Comparison of ENCODE assay signal across 15 cellular contexts in the genomic region with DNA sequence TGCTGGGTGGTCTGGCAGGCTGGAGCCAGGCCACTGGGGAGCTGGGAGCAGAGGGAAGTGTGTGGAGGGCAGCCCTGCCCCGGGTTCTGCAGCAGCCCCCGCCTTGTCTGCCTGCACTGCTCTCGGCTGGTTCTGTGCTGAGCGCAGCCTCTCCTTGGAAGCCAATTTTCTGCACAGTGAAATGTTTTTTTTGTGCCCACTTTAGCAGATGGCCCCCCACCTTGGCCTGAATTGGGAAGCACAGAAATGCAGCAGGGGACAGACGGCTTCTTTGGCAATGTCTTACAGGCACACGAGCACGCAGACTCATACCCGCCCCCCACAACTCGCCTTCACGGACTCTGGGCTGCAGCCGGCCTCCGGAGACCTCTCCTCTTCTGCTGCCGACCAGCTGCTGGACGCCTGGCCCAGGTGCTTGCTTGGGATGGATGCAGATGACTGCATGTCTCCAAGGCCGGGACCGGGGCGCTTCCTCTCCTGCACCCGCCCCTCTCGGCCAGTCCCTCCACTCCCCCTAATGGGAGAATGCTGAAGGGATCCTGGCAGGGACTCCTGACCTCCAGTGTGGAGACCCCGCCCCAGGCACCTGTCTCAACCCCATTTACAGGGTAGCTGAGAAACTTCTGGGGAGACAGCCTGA. TPM values are rescaled to one million over a fixed set of nuclear protein-coding genes. Genes with fewer than 3 reads are reported as not detected.
DNase-seq lines count a peak whose midpoint lies in the region; ATAC-seq, FAIRE-seq and TF ChIP-seq lines count a peak whose summit lies in the region.
"Had no signal": no experiment of that assay in that cellular context is flagged by ENCODE, and none has a peak within 500 bp of the region (broad histone marks: within the 10 kb centered on the region; RNA-seq: fewer than 3 reads in every experiment).

No MANE protein-coding gene starts in this region.

- BruUV-seq in endothelial cell of umbilical vein (replicated peaks; lab: Mats Ljungman, UMichigan), result no TSS peak

- peaks cover 9% of the 10 kb centered on the region for H3K4me1 Mint-ChIP-seq in chondrocyte (ENCODE audit: low read depth)

- TF ChIP-seq CTCF in WERI-Rb-1 (IDR thresholded peaks at IDR 0.05; ENCODE audit: low read depth, low read length) (no peak), endothelial cell of umbilical vein (IDR thresholded peaks at IDR 0.05; ENCODE audit: extremely low read depth in 1 of 2, insufficient read depth in 1 of 2, low read depth in 1 of 2, low read length in 2 of 2) (no peak), sigmoid colon (IDR thresholded peaks at IDR 0.05) (no peak), chondrocyte (IDR thresholded peaks at IDR 0.05) (no peak), tibial artery (IDR thresholded peaks at IDR 0.05) (no peak)

- DNase-seq in G401 (ENCODE audit: low spot score) (peak; percentile 88), WERI-Rb-1 (no peak), endothelial cell of umbilical vein (ENCODE audit: low read depth, low spot score) (no peak), sigmoid colon (no peak), right cardiac atrium (no peak), chondrocyte (ENCODE audit: low spot score) (no peak), tibial artery (no peak)
- DNase-seq: ACHN; CD4-positive, alpha-beta memory T cell; DMS79 had no signal

- H3K4me3 Mint-ChIP-seq in chondrocyte (ENCODE audit: unreplicated experiment), result no peak overlapping the region
- H3K4me3 Mint-ChIP-seq: CD4-positive, alpha-beta memory T cell had no signal

- no peak overlapping the region for H3K9ac ChIP-seq in endothelial cell of umbilical vein (replicated peaks; ENCODE audit: extremely low read depth, insufficient read depth, low read length)

- POLR2A ChIA-PET in endothelial cell of umbilical vein (lab: Charles Lee), result no interaction called here

- H3K27me3 ChIP-seq in WERI-Rb-1 (ENCODE audit: insufficient read depth, low read depth, severe bottlenecking) (no peaks in the 10 kb centered on the region), endothelial cell of umbilical vein (ENCODE audit: control insufficient read depth in 2 of 2, insufficient read depth in 2 of 2, low read length in 2 of 2) (peaks cover 2 to 9% of the 10 kb centered on the region in 2 experiments), sigmoid colon (no peaks in the 10 kb centered on the region), right cardiac atrium (ENCODE audit: control insufficient read depth, insufficient read depth) (no peaks in the 10 kb centered on the region), tibial artery (peaks cover 0 to 24% of the 10 kb centered on the region in 2 donors)

- H3K27ac Mint-ChIP-seq in chondrocyte (ENCODE audit: unreplicated experiment), result no peak overlapping the region
- H3K27ac Mint-ChIP-seq: CD4-positive, alpha-beta memory T cell had no signal

- TF ChIP-seq EP300 in sigmoid colon (IDR thresholded peaks at IDR 0.05), result no peak

- in situ Hi-C loops in G401 (cut with HindIII; ENCODE audit: low sequenced_read_pairs), result no loop called here

- H3K9me3 ChIP-seq in WERI-Rb-1 (ENCODE audit: severe bottlenecking) (no peaks in the 10 kb centered on the region), endothelial cell of umbilical vein (replicated peaks; ENCODE audit: control insufficient read depth, insufficient read depth, low read length) (no peaks in the 10 kb centered on the region), sigmoid colon (no peaks in the 10 kb centered on the region), right cardiac atrium (ENCODE audit: control insufficient read depth, low read length) (no peaks in the 10 kb centered on the region), tibial artery (no peaks in the 10 kb centered on the region)

- CTCF ChIA-PET in endothelial cell of umbilical vein (lab: Charles Lee), result no interaction called here

- peaks cover 1% of the 10 kb centered on the region for H3K36me3 Mint-ChIP-seq in chondrocyte (ENCODE audit: low read depth)
- H3K36me3 Mint-ChIP-seq: CD4-positive, alpha-beta memory T cell had no signal

- H3K9me3 Mint-ChIP-seq in chondrocyte (ENCODE audit: low read depth), result no peaks in the 10 kb centered on the region
- H3K9me3 Mint-ChIP-seq: CD4-positive, alpha-beta memory T cell had no signal

- no peak overlapping the region for H3K4me2 ChIP-seq in endothelial cell of umbilical vein (ENCODE audit: insufficient read depth, low read length)

- H3K27ac ChIP-seq in WERI-Rb-1 (peak overlapping the region; percentile 3; the same call in 1 of the 2 replicates), endothelial cell of umbilical vein (ENCODE audit: insufficient read depth, low read depth, low read length) (no peak overlapping the region), sigmoid colon (peak overlapping the region in 3 of 4 donors; percentile 74 to 99 (median 76)), right cardiac atrium (ENCODE audit: low read length) (no peak overlapping the region), tibial artery (no peak overlapping the region)
- H3K27ac ChIP-seq: C4-2B had no signal

- WGBS in sigmoid colon, 2 donors, result 57 to 62% methylated on average over 20 of the region's 20 CpGs
- WGBS in right cardiac atrium, result 49% methylated on average over 20 of the region's 20 CpGs

- no peaks in the 10 kb centered on the region for H4K20me1 ChIP-seq in endothelial cell of umbilical vein (replicated peaks; ENCODE audit: control insufficient read depth, extremely low read depth, insufficient read depth, low read length)

- no peaks in the 10 kb centered on the region for H3K9me1 ChIP-seq in endothelial cell of umbilical vein (replicated peaks; ENCODE audit: control insufficient read depth, extremely low read depth, insufficient read depth, low read length)

- H3K4me3 ChIP-seq in WERI-Rb-1 (ENCODE audit: low read depth, low read length), result no peak overlapping the region
- no peak overlapping the region for H3K4me3 ChIP-seq in endothelial cell of umbilical vein (replicated peaks in 1 of 3; ENCODE audit: insufficient read depth in 1 of 3, low read depth in 1 of 3, low read length in 3 of 3)
- no peak overlapping the region for H3K4me3 ChIP-seq in sigmoid colon
- no peak overlapping the region for H3K4me3 ChIP-seq in right cardiac atrium (ENCODE audit: low read length)
- H3K4me3 ChIP-seq in tibial artery, result no peak overlapping the region
- H3K4me3 ChIP-seq: K562 had no signal

- no peaks in the 10 kb centered on the region for H3K79me2 ChIP-seq in endothelial cell of umbilical vein (ENCODE audit: control insufficient read depth, insufficient read depth, low read length)

- H2AFZ ChIP-seq in endothelial cell of umbilical vein (ENCODE audit: low read depth, low read length), result no peak overlapping the region

- peaks cover 10% of the 10 kb centered on the region for H3K36me3 ChIP-seq in WERI-Rb-1
- H3K36me3 ChIP-seq in endothelial cell of umbilical vein (ENCODE audit: control insufficient read depth in 2 of 2, extremely low read depth in 1 of 2, insufficient read depth in 2 of 2, low read length in 2 of 2), result no peaks in the 10 kb centered on the region
- H3K36me3 ChIP-seq in sigmoid colon, result no peaks in the 10 kb centered on the region
- no peaks in the 10 kb centered on the region for H3K36me3 ChIP-seq in tibial artery

- TF ChIP-seq POLR2A in endothelial cell of umbilical vein (IDR thresholded peaks at IDR 0.05; ENCODE audit: low read depth, low read length) (no peak), sigmoid colon (IDR thresholded peaks at IDR 0.05) (no peak)

- intact Hi-C loops in endothelial cell of umbilical vein (cut with micrococcal nuclease) (no loop called here), sigmoid colon (cut with DNase I) (loop anchor here (2.0 kb wide), 1 partner anchor 13 kb away; no protein-coding TSS in a partner anchor), right cardiac atrium (cut with DNase I) (no loop called here), tibial artery (cut with DNase I; ENCODE audit: low total_unique reads) (no loop called here)

- H3K4me1 ChIP-seq in endothelial cell of umbilical vein (ENCODE audit: control insufficient read depth, extremely low read depth, insufficient read depth, low read length), result no peaks in the 10 kb centered on the region
- H3K4me1 ChIP-seq in sigmoid colon, result peaks cover 0 to 61% (median 41%) of the 10 kb centered on the region in 4 donors
- no peaks in the 10 kb centered on the region for H3K4me1 ChIP-seq in right cardiac atrium (ENCODE audit: control insufficient read depth, insufficient read depth, low read length)
- peaks cover 0 to 5% (median 0%) of the 10 kb centered on the region in 4 donors for H3K4me1 ChIP-seq in tibial artery

- dilution Hi-C loops in endothelial cell of umbilical vein (cut with MboI; ENCODE audit: extremely low pct_ligation_motif_present, low sequenced_read_pairs), result no loop called here

- H3K27me3 Mint-ChIP-seq in chondrocyte (ENCODE audit: low read depth), result peaks cover 12% of the 10 kb centered on the region

- FAIRE-seq in endothelial cell of umbilical vein (lab: Jason Lieb, UNC), result no peak
- FAIRE-seq: G401.6, GM12891, K562 had no signal

- ATAC-seq in right cardiac atrium, result no peak
- no peak for ATAC-seq in GM21515 (IDR thresholded peaks at IDR 0.05; ENCODE audit: unreplicated experiment)
- ATAC-seq: K562 had no signal

RNA-seq across cellular contexts. Expression of a gene that starts 14.8 kb away (rescaled TPM):
- total RNA-seq in G401 (2014; rRNA removed; shearing (Covaris generic)), result 0.07 and 0.12 TPM in 2 replicates
- total RNA-seq in endothelial cell of umbilical vein (not detected in 2 replicates), sigmoid colon (10 to 100 TPM; 36.9 to 67.3 (median 46.0) TPM), right cardiac atrium (not detected), chondrocyte (16.1 to 20.3 TPM (median 16.5 TPM) in 3 replicates)
- polyA plus RNA-seq in endothelial cell of umbilical vein (0.03 and 0.08 TPM in 2 replicates), sigmoid colon (1 to 10 TPM in 1 of 3 donors, under 1 TPM in 2; 0.60 to 1.9 (median 0.69) TPM), right cardiac atrium (0.02 TPM)
- polyA plus RNA-seq in endothelial cell of umbilical vein (2011; cell fraction: cytosol; rRNA removed), result 0.04 and 0.05 TPM in 2 replicates
- polyA plus RNA-seq in endothelial cell of umbilical vein (2011; cell fraction: nucleus; rRNA removed), result 0.13 and 0.14 TPM in 2 replicates
- polyA plus RNA-seq in endothelial cell of umbilical vein (2012), result 0.07 TPM in 1 of 2 replicates, not detected in the other
- not detected in 2 replicates for polyA minus RNA-seq in endothelial cell of umbilical vein
- 12.3 TPM for polyA minus RNA-seq in endothelial cell of umbilical vein (2011; cell fraction: cytosol; rRNA and poly(A)+ RNA removed)
- 0.29 TPM in 1 of 2 replicates, not detected in the other for polyA minus RNA-seq in endothelial cell of umbilical vein (2011; cell fraction: nucleus; rRNA and poly(A)+ RNA removed)
- total RNA-seq: CD4-positive, alpha-beta memory T cell had no signal
- polyA plus RNA-seq: K562 had no signal

RNA-seq across cellular contexts. Expression of a gene that starts 46.7 kb away (rescaled TPM):
- 28.1 and 30.7 TPM in 2 replicates for total RNA-seq in G401 (2014; rRNA removed; shearing (Covaris generic))
- total RNA-seq in endothelial cell of umbilical vein, result 17.6 and 25.9 TPM in 2 replicates
- polyA plus RNA-seq in endothelial cell of umbilical vein, result 20.4 and 21.1 TPM in 2 replicates
- polyA plus RNA-seq in endothelial cell of umbilical vein (2011; cell fraction: cytosol; rRNA removed), result 10.0 and 15.4 TPM in 2 replicates
- polyA plus RNA-seq in endothelial cell of umbilical vein (2011; cell fraction: nucleus; rRNA removed), result 32.2 and 34.5 TPM in 2 replicates
- 11.6 and 17.0 TPM in 2 replicates for polyA plus RNA-seq in endothelial cell of umbilical vein (2012)
- polyA minus RNA-seq in endothelial cell of umbilical vein, result 17.2 and 23.8 TPM in 2 replicates
- polyA minus RNA-seq in endothelial cell of umbilical vein (2011; cell fraction: cytosol; rRNA and poly(A)+ RNA removed), result 8.7 TPM
- polyA minus RNA-seq in endothelial cell of umbilical vein (2011; cell fraction: nucleus; rRNA and poly(A)+ RNA removed), result 29.0 and 30.3 TPM in 2 replicates
- total RNA-seq in sigmoid colon, result 10 to 100 TPM in 3 of 4 donors, 1 to 10 TPM in 1; 9.5 to 23.5 (median 16.7) TPM
- 10 to 100 TPM; 14.1 to 18.6 (median 17.4) TPM for polyA plus RNA-seq in sigmoid colon
- 10 to 100 TPM in 2 of 4 donors, 1 to 10 TPM in 2; 8.7 to 12.1 (median 10.7) TPM for total RNA-seq in right cardiac atrium
- 7.8 TPM for polyA plus RNA-seq in right cardiac atrium
- total RNA-seq in chondrocyte, result 22.8 to 32.5 TPM (median 27.0 TPM) in 3 replicates

Comparison
In these comparisons a context has a peak if more than half of its experiments do, and no peak if none do; other contexts are left out.
1. H3K27ac ChIP-seq: peak in WERI-Rb-1 (single experiment) and sigmoid colon (3 of 4); none in endothelial cell of umbilical vein (single experiment), right cardiac atrium (single experiment) and tibial artery (0 of 2).
2. RNA of a gene that starts 14.8 kb away (total RNA-seq): 36.9 to 67.3 TPM in sigmoid colon and 16.1 to 20.3 TPM in chondrocyte; not detected in endothelial cell of umbilical vein, 0.07 to 0.12 TPM in G401 and not detected in right cardiac atrium; every median in the first group is over 10 times any median in the second.